Comparison of ENCODE assay signal across 1 cellular context in the genomic region with DNA sequence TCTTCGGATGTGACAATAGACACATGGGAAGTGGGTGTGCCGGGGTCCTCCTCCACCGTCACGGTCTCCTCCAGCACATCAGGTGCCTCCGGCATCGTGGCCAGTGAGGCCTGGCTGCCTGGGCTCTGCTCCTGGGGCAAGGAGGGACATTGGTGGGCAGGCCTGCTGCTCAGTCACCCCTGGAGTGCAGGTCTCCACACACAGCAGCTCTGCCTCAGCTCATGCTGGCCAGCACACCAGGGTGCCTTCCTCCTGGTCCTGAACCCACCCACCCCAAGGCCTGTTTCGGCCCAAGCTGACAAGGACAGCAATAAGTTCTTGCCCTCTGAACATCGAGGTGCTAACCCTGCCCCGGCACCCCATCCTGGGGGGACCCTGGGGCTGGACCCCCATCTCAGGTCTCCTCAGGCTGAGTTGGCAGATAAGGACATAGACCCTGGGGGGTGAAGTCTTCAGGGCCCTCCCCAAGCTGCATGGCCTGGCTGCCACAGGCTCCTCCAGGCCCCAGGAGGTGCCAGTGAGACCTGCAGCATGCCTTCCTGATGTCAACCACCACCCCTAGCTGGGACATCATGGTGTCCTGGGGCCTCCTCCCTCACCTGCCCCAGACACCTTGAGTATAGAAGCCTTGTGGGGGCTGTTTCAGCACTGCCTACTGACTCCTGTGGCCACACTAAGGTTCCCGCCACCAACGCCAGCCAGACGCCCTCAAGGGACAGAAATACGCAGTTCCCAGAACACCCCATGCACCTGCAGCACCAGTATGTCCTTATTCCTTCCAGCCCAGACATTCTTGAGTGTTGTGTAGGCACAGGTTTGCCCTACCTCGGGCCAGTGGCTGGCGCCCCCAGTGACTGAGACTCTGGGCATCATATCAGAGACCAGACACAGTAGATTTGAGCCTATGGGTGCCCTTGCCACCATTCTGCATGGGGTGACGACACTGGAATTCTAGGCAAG.
TF ChIP-seq lines count a peak whose summit lies in the region.

No MANE protein-coding gene starts in this region.

TF ChIP-seq in HCT116, 20 proteins besides CTCF, POLR2A, EP300 and RAD21 (continued from another document):
- no peak for TF ChIP-seq ATF3 (IDR thresholded peaks at IDR 0.05)
- TF ChIP-seq SP1 (IDR thresholded peaks at IDR 0.05; ENCODE audit: low read depth), result no peak
- no peak for TF ChIP-seq TCF7L2 (IDR thresholded peaks at IDR 0.05; ENCODE audit: borderline replicate concordance, extremely low read depth, insufficient read depth, insufficient read length)
- TF ChIP-seq POLR2AphosphoS5 (IDR thresholded peaks at IDR 0.05; ENCODE audit: low read depth, low read length), result no peak
- TF ChIP-seq EZH2 (IDR thresholded peaks at IDR 0.05), result no peak
- TF ChIP-seq CBX3 (IDR thresholded peaks at IDR 0.05; ENCODE audit: low read depth), result no peak
- TF ChIP-seq SRF (IDR thresholded peaks at IDR 0.05; ENCODE audit: low read depth), result no peak
- no peak for TF ChIP-seq JUND (IDR thresholded peaks at IDR 0.05)
- no peak for TF ChIP-seq CEBPB (IDR thresholded peaks at IDR 0.05; ENCODE audit: low read depth)
- no peak for TF ChIP-seq ZNF274 (IDR thresholded peaks at IDR 0.05; ENCODE audit: low read depth, low read length)
- TF ChIP-seq, protein P1, sequence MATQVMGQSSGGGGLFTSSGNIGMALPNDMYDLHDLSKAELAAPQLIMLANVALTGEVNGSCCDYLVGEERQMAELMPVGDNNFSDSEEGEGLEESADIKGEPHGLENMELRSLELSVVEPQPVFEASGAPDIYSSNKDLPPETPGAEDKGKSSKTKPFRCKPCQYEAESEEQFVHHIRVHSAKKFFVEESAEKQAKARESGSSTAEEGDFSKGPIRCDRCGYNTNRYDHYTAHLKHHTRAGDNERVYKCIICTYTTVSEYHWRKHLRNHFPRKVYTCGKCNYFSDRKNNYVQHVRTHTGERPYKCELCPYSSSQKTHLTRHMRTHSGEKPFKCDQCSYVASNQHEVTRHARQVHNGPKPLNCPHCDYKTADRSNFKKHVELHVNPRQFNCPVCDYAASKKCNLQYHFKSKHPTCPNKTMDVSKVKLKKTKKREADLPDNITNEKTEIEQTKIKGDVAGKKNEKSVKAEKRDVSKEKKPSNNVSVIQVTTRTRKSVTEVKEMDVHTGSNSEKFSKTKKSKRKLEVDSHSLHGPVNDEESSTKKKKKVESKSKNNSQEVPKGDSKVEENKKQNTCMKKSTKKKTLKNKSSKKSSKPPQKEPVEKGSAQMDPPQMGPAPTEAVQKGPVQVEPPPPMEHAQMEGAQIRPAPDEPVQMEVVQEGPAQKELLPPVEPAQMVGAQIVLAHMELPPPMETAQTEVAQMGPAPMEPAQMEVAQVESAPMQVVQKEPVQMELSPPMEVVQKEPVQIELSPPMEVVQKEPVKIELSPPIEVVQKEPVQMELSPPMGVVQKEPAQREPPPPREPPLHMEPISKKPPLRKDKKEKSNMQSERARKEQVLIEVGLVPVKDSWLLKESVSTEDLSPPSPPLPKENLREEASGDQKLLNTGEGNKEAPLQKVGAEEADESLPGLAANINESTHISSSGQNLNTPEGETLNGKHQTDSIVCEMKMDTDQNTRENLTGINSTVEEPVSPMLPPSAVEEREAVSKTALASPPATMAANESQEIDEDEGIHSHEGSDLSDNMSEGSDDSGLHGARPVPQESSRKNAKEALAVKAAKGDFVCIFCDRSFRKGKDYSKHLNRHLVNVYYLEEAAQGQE (IDR thresholded peaks at IDR 0.05; ENCODE audit: low read depth), result no peak
- TF ChIP-seq ZBTB33 (IDR thresholded peaks at IDR 0.05; ENCODE audit: extremely low read depth, insufficient replicate concordance, low read length), result no peak
- no peak for TF ChIP-seq FOSL1 (IDR thresholded peaks at IDR 0.05; ENCODE audit: low read depth)
- no peak for TF ChIP-seq ELF1 (IDR thresholded peaks at IDR 0.05; ENCODE audit: borderline replicate concordance, low read depth)
- no peak for TF ChIP-seq EGR1 (IDR thresholded peaks at IDR 0.05; ENCODE audit: low read depth)
- TF ChIP-seq YY1 (IDR thresholded peaks at IDR 0.05; ENCODE audit: extremely low read depth, insufficient replicate concordance, low read depth, low read length), result no peak
- TF ChIP-seq ZFX (IDR thresholded peaks at IDR 0.05), result no peak
- no peak for TF ChIP-seq EZH2phosphoT487 (IDR thresholded peaks at IDR 0.05; ENCODE audit: borderline replicate concordance)
